In genomic region chr14:39145266-39145966, GRCh38 we compare ENCODE assay signal across 1 cellular context.
A peak's percentile ranks its signal among the peaks of the same experiment; 100 is the strongest.
TF ChIP-seq lines count a peak whose summit lies in the region.

No MANE protein-coding gene starts in this region.

TF ChIP-seq in K562, 482 proteins besides CTCF, POLR2A, EP300 and RAD21 (continued from another document and continues in another):
- TF ChIP-seq MGA (IDR thresholded peaks at IDR 0.05) (no peak), ILK (tag; IDR thresholded peaks at IDR 0.05; ENCODE audit: borderline replicate concordance, low read depth) (no peak), ZNF785 (CRISPR knock-in tag; IDR thresholded peaks at IDR 0.05) (no peak), NEUROD1 (IDR thresholded peaks at IDR 0.05; ENCODE audit: borderline replicate concordance, low read depth, low read length, partially characterized antibody) (peak; percentile 39), KHSRP (IDR thresholded peaks at IDR 0.05) (no peak), DIDO1 (tag; IDR thresholded peaks at IDR 0.05; ENCODE audit: low read depth) (no peak), ZNF655 (CRISPR knock-in tag; IDR thresholded peaks at IDR 0.05) (no peak), CBX1 (IDR thresholded peaks at IDR 0.05; ENCODE audit: low read depth) (no peak), XRCC3 (IDR thresholded peaks at IDR 0.05) (no peak), TCF15 (CRISPR knock-in tag; IDR thresholded peaks at IDR 0.05) (no peak), CGGBP1 (CRISPR knock-in tag; IDR thresholded peaks at IDR 0.05) (no peak), SP2 (IDR thresholded peaks at IDR 0.05; ENCODE audit: extremely low read depth, low read depth, low read length, poor library complexity, severe bottlenecking) (no peak), NFXL1 (CRISPR knock-in tag; IDR thresholded peaks at IDR 0.05) (no peak), SIX5 (IDR thresholded peaks at IDR 0.05; ENCODE audit: borderline replicate concordance in 1 of 2, insufficient read depth in 1 of 2, low read depth in 1 of 2, low read length in 2 of 2) (no peak), IFI16 (CRISPR knock-in tag; IDR thresholded peaks at IDR 0.05) (no peak), ZNF174 (CRISPR knock-in tag; IDR thresholded peaks at IDR 0.05) (no peak), CBX2 (IDR thresholded peaks at IDR 0.05; ENCODE audit: insufficient read depth, low read length, poor library complexity, severe bottlenecking) (no peak), FOXA1 (IDR thresholded peaks at IDR 0.05; ENCODE audit: borderline replicate concordance) (peak; percentile 16; the same call in 1 of the 2 replicates), ZNF695 (CRISPR knock-in tag; IDR thresholded peaks at IDR 0.05) (no peak), VEZF1 (CRISPR knock-in tag; IDR thresholded peaks at IDR 0.05) (no peak), DDX20 (tag; IDR thresholded peaks at IDR 0.05; ENCODE audit: low read depth) (no peak), ZBTB2 (IDR thresholded peaks at IDR 0.05) (no peak), ZBTB12 (CRISPR knock-in tag; IDR thresholded peaks at IDR 0.05) (no peak), FOXK1 (CRISPR knock-in tag; IDR thresholded peaks at IDR 0.05; ENCODE audit: borderline replicate concordance) (no peak), RCOR1 (IDR thresholded peaks at IDR 0.05; ENCODE audit: borderline replicate concordance in 1 of 2, low read depth in 2 of 2, low read length in 2 of 2) (peak in 1 of 2 experiments; percentile 76; a peak in 2 of 4 replicates), BRF1 (IDR thresholded peaks at IDR 0.05; ENCODE audit: borderline replicate concordance, extremely low read depth, insufficient read length) (no peak), MITF (IDR thresholded peaks at IDR 0.05) (no peak), ZFP91 (CRISPR knock-in tag; IDR thresholded peaks at IDR 0.05) (no peak), CBX8 (IDR thresholded peaks at IDR 0.05; ENCODE audit: borderline replicate concordance, extremely low read depth, low read depth, low read length, poor library complexity, severe bottlenecking) (no peak), TCFL5 (CRISPR knock-in tag; conservative IDR thresholded peaks at IDR 0.05) (no peak), POLR3A (IDR thresholded peaks at IDR 0.05; ENCODE audit: borderline replicate concordance, extremely low read depth, insufficient read depth, insufficient read length) (no peak), TRIM25 (IDR thresholded peaks at IDR 0.05; ENCODE audit: borderline replicate concordance) (no peak)
